Comparison of ENCODE assay signal across 27 cellular contexts in genomic region chr12:125493704-125494308, GRCh38.
A peak's percentile ranks its signal among the peaks of the same experiment; 100 is the strongest.
DNase-seq lines count a peak whose midpoint lies in the region; ATAC-seq, FAIRE-seq and TF ChIP-seq lines count a peak whose summit lies in the region.
"Had no signal": no experiment of that assay in that cellular context is flagged by ENCODE, and none has a peak within 500 bp of the region (broad histone marks: within the 10 kb centered on the region; RNA-seq: fewer than 3 reads in every experiment).

No MANE protein-coding gene starts in this region.

- no peaks in the 10 kb centered on the region for H3K36me3 ChIP-seq in GM12878 (ENCODE audit: control insufficient read depth in 2 of 2, insufficient read depth in 2 of 2, low read length in 1 of 2)
- no peaks in the 10 kb centered on the region for H3K36me3 ChIP-seq in H1 (ENCODE audit: control insufficient read depth in 2 of 4, insufficient read depth in 4 of 4, low read length in 3 of 4)
- H3K36me3 ChIP-seq in trophoblast cell (ENCODE audit: control insufficient read depth in 1 of 2, insufficient read depth in 2 of 2, low read length in 2 of 2), result no peaks in the 10 kb centered on the region
- H3K36me3 ChIP-seq: BE2C, BLaER1 had no signal

- H3K27me3 ChIP-seq in GM12878 (replicated peaks in 1 of 2; ENCODE audit: control insufficient read depth in 2 of 2, insufficient read depth in 2 of 2, low read length in 1 of 2) (no peaks in the 10 kb centered on the region), H1 (replicated peaks in 1 of 4; ENCODE audit: control insufficient read depth in 3 of 4, extremely low read depth in 1 of 4, insufficient read depth in 3 of 4, low read length in 3 of 4) (no peaks in the 10 kb centered on the region), trophoblast cell (ENCODE audit: insufficient read depth, low read length) (no peaks in the 10 kb centered on the region)
- H3K27me3 ChIP-seq: BE2C, BLaER1 had no signal

- POLR2A ChIA-PET in WTC11 (lab: Charles Lee), result no interaction called here
- POLR2A ChIA-PET in GM12878 (lab: Charles Lee), result no interaction called here
- POLR2A ChIA-PET in H1 (lab: Charles Lee; ENCODE audit: partially characterized antibody), result no interaction called here

- H3K18ac ChIP-seq in H1 (ENCODE audit: extremely low read depth, low read length), result no peak overlapping the region
- no peak overlapping the region for H3K18ac ChIP-seq in trophoblast cell (ENCODE audit: low read length)

- no peak overlapping the region for H3K4ac ChIP-seq in H1 (replicated peaks; ENCODE audit: insufficient read length, low read depth, low read length)
- H3K4ac ChIP-seq in trophoblast cell (ENCODE audit: low read depth, low read length), result no peak overlapping the region

- peaks cover 2% of the 10 kb centered on the region; the same call in 1 of the 2 replicates for H3K36me3 Mint-ChIP-seq in WTC11
- H3K36me3 Mint-ChIP-seq in activated T-cell treated with anti-CD3 and anti-CD28 coated beads, Interleukin-2, amount 50 U/mL, for 72 hours (ENCODE audit: insufficient read depth in 2 of 2), result peaks cover 0 to 2% of the 10 kb centered on the region in 2 donors
- H3K36me3 Mint-ChIP-seq: CD14-positive monocyte; CD4-positive, alpha-beta memory T cell; CD4-positive, CD25-positive, alpha-beta regulatory T cell; CD8-positive, alpha-beta memory T cell had no signal

- TF ChIP-seq CTCF in WTC11 (IDR thresholded peaks at IDR 0.05) (no peak), GM12878 (IDR thresholded peaks at IDR 0.05 in 2 of 3, conservative IDR thresholded peaks at IDR 0.05 in 1 of 3; ENCODE audit: control insufficient read depth in 2 of 3, extremely low read depth in 1 of 3, insufficient read depth in 1 of 3, low read depth in 3 of 3, low read length in 3 of 3) (no peak), H1 (IDR thresholded peaks at IDR 0.05; ENCODE audit: control extremely low read depth in 1 of 3, insufficient read depth in 1 of 3, low read depth in 1 of 3, low read length in 3 of 3) (no peak)

- H3K4me1 ChIP-seq in GM12878 (ENCODE audit: control insufficient read depth, insufficient read depth, low read length), result no peaks in the 10 kb centered on the region
- H3K4me1 ChIP-seq in H1 (replicated peaks in 1 of 4; ENCODE audit: control insufficient read depth in 3 of 4, insufficient read depth in 4 of 4, low read length in 3 of 4), result peaks cover 0 to 4% (median 2%) of the 10 kb centered on the region in 4 experiments; a peak in 2 of 7 replicates
- peaks cover 0 to 5% of the 10 kb centered on the region in 2 experiments for H3K4me1 ChIP-seq in trophoblast cell (ENCODE audit: control insufficient read depth in 1 of 2, insufficient read depth in 2 of 2, low read length in 2 of 2)
- H3K4me1 ChIP-seq: BE2C, BLaER1 had no signal

- H4K20me1 ChIP-seq in GM12878 (ENCODE audit: control insufficient read depth, insufficient read depth), result no peaks in the 10 kb centered on the region
- peaks cover 1 to 2% of the 10 kb centered on the region in 2 experiments for H4K20me1 ChIP-seq in H1 (replicated peaks in 1 of 2; ENCODE audit: control insufficient read depth in 1 of 2, insufficient read depth in 2 of 2, low read length in 2 of 2)
- H4K20me1 ChIP-seq: BLaER1 had no signal

- no peak for TF ChIP-seq RAD21 in GM12878 (IDR thresholded peaks at IDR 0.05; ENCODE audit: insufficient read depth, low read depth, low read length)
- TF ChIP-seq RAD21 in H1 (IDR thresholded peaks at IDR 0.05 in 1 of 2, conservative IDR thresholded peaks at IDR 0.05 in 1 of 2; ENCODE audit: low read depth in 2 of 2, low read length in 2 of 2), result no peak

- DNase-seq in WTC11 (ENCODE audit: low spot score) (no peak), GM12878 (ENCODE audit: low read depth, low spot score) (no peak), H1 (ENCODE audit: low read depth in 1 of 2, low spot score in 2 of 2) (no peak), trophoblast cell (no peak), SHP77 treated with DMSO at 0.1 percent for 48 hours (lab: John Stamatoyannopoulos, UW) (no peak), NCI-H2029 treated with DMSO at 0.1 percent for 48 hours (lab: John Stamatoyannopoulos, UW) (no peak)
- DNase-seq in activated T-cell treated with anti-CD3 and anti-CD28 coated beads, Interleukin-2, amount 50 U/mL, for 72 hours, result no peak
- DNase-seq: 8988T; ACHN; BE2C; C1 segment of cervical spinal cord; CD4-positive, alpha-beta memory T cell; CD4-positive, CD25-positive, alpha-beta regulatory T cell; CD8-positive, alpha-beta memory T cell; COR-L47; DMS 273 treated with DMSO at 0.1 percent for 48 hours; DMS153; DMS53; DMS79; DND-41; EL; GDM1 had no signal

- H4K91ac ChIP-seq in H1 (replicated peaks; ENCODE audit: insufficient read length, low read length) (no peak overlapping the region), trophoblast cell (ENCODE audit: low read depth, low read length) (no peak overlapping the region)

- H3K23ac ChIP-seq in H1 (ENCODE audit: insufficient read length) (no peak overlapping the region), trophoblast cell (ENCODE audit: low read length) (no peak overlapping the region)

- H3K9me3 ChIP-seq in GM12878 (replicated peaks; ENCODE audit: control insufficient read depth, insufficient read depth, low read length) (no peaks in the 10 kb centered on the region), H1 (ENCODE audit: insufficient read depth in 2 of 2, low read depth in 1 of 2, low read length in 1 of 2) (no peaks in the 10 kb centered on the region), trophoblast cell (ENCODE audit: insufficient read depth, low read depth, low read length) (no peaks in the 10 kb centered on the region)
- H3K9me3 ChIP-seq: BE2C, BLaER1 had no signal

- no peak overlapping the region for H3K9ac ChIP-seq in GM12878 (ENCODE audit: control insufficient read depth, insufficient read depth, low read length)
- H3K9ac ChIP-seq in H1 (replicated peaks in 1 of 4; ENCODE audit: extremely low read depth in 1 of 4, low read depth in 3 of 4, low read length in 3 of 4), result no peak overlapping the region
- H3K9ac ChIP-seq in trophoblast cell (ENCODE audit: low read length), result no peak overlapping the region
- H3K9ac ChIP-seq: BLaER1 had no signal

- H4K5ac ChIP-seq in H1 (ENCODE audit: insufficient read length, low read depth, low read length), result no peak overlapping the region

- H3K4me2 ChIP-seq in GM12878 (ENCODE audit: control insufficient read depth, insufficient read depth), result no peak overlapping the region
- H3K4me2 ChIP-seq in H1 (ENCODE audit: insufficient read depth in 1 of 2, low read depth in 2 of 2, low read length in 2 of 2), result no peak overlapping the region
- H3K4me2 ChIP-seq in trophoblast cell (ENCODE audit: low read length), result no peak overlapping the region
- H3K4me2 ChIP-seq: BLaER1 had no signal

- no peak overlapping the region for H3K27ac Mint-ChIP-seq in WTC11
- H3K27ac Mint-ChIP-seq in activated T-cell treated with anti-CD3 and anti-CD28 coated beads, Interleukin-2, amount 50 U/mL, for 72 hours, result no peak overlapping the region
- H3K27ac Mint-ChIP-seq: CD4-positive, alpha-beta memory T cell; CD4-positive, CD25-positive, alpha-beta regulatory T cell; CD8-positive, alpha-beta memory T cell had no signal

- peaks cover 2% of the 10 kb centered on the region; the same call in 1 of the 2 replicates for H3K27me3 Mint-ChIP-seq in WTC11 (ENCODE audit: low read depth)
- H3K27me3 Mint-ChIP-seq in activated T-cell treated with anti-CD3 and anti-CD28 coated beads, Interleukin-2, amount 50 U/mL, for 72 hours (ENCODE audit: low read depth), result no peaks in the 10 kb centered on the region
- H3K27me3 Mint-ChIP-seq: CD4-positive, alpha-beta memory T cell; CD4-positive, CD25-positive, alpha-beta regulatory T cell; CD8-positive, alpha-beta memory T cell had no signal

- H3K56ac ChIP-seq in H1 (replicated peaks; ENCODE audit: insufficient read length, low read depth, low read length), result no peak overlapping the region

- H3K23me2 ChIP-seq in H1 (ENCODE audit: low read depth, low read length), result no peaks in the 10 kb centered on the region

- H2BK5ac ChIP-seq in H1 (ENCODE audit: low read depth, low read length), result no peak overlapping the region; the same call in 1 of the 2 replicates
- no peak overlapping the region for H2BK5ac ChIP-seq in trophoblast cell (ENCODE audit: low read depth, low read length, poor library complexity)

- H2BK120ac ChIP-seq in H1 (replicated peaks; ENCODE audit: low read depth, low read length) (no peak overlapping the region), trophoblast cell (ENCODE audit: insufficient read depth, low read length, poor library complexity) (no peak overlapping the region)

- H3K79me1 ChIP-seq in H1 (ENCODE audit: low read depth, low read length) (no peaks in the 10 kb centered on the region), trophoblast cell (ENCODE audit: low read length) (no peaks in the 10 kb centered on the region)

- H2AK5ac ChIP-seq in H1 (ENCODE audit: low read depth, low read length) (no peak overlapping the region), trophoblast cell (ENCODE audit: low read length) (no peak overlapping the region)

- no peak overlapping the region; the same call in 1 of the 2 replicates for H4K8ac ChIP-seq in H1 (ENCODE audit: extremely low read depth, insufficient read depth, low read length)
- no peak overlapping the region for H4K8ac ChIP-seq in trophoblast cell (ENCODE audit: low read depth, low read length)

- ATAC-seq in WTC11 (no peak), GM12878 (no peak)
- ATAC-seq in activated T-cell treated with anti-CD3 and anti-CD28 coated beads, Interleukin-2, amount 50 U/mL, for 72 hours (replicated peaks in 1 of 2), result no peak

- peaks cover 27% of the 10 kb centered on the region for H3K4me1 Mint-ChIP-seq in WTC11
- H3K4me1 Mint-ChIP-seq in activated T-cell treated with anti-CD3 and anti-CD28 coated beads, Interleukin-2, amount 50 U/mL, for 72 hours (ENCODE audit: low read depth), result no peaks in the 10 kb centered on the region
- H3K4me1 Mint-ChIP-seq: CD14-positive monocyte; CD4-positive, alpha-beta memory T cell; CD4-positive, CD25-positive, alpha-beta regulatory T cell; CD8-positive, alpha-beta memory T cell had no signal

- in situ Hi-C loops in GM12878 (cut with MboI), result no loop called here

- H3K27ac ChIP-seq in GM12878 (ENCODE audit: control insufficient read depth, insufficient read depth) (no peak overlapping the region), H1 (ENCODE audit: low read depth, low read length) (no peak overlapping the region), trophoblast cell (ENCODE audit: low read depth, low read length) (no peak overlapping the region)
- H3K27ac ChIP-seq: BLaER1 had no signal

- no peak overlapping the region for H2BK15ac ChIP-seq in H1 (ENCODE audit: low read length)

- TF ChIP-seq EP300 in GM12878 (IDR thresholded peaks at IDR 0.05; ENCODE audit: borderline replicate concordance in 1 of 2, control insufficient read depth in 1 of 2, low read depth in 2 of 2, low read length in 2 of 2) (no peak), H1 (IDR thresholded peaks at IDR 0.05; ENCODE audit: borderline replicate concordance in 1 of 2, low read depth in 2 of 2, low read length in 2 of 2) (no peak)

- RAD21 ChIA-PET in GM12878 (lab: Charles Lee; ENCODE audit: unreplicated experiment), result no interaction called here

- no TSS peak for BruUV-seq in GM12878 (replicated peaks; lab: Mats Ljungman, UMichigan)

- H3K4me3 ChIP-seq in GM12878 (no peak overlapping the region), H1 (ENCODE audit: extremely low read depth in 1 of 4, insufficient read depth in 2 of 4, low read depth in 3 of 4, low read length in 4 of 4) (no peak overlapping the region), trophoblast cell (ENCODE audit: low read depth, low read length) (peak overlapping the region; percentile 10)
- H3K4me3 ChIP-seq: BLaER1 had no signal

- H2AFZ ChIP-seq in GM12878 (ENCODE audit: control insufficient read depth, low read depth, low read length) (no peak overlapping the region), H1 (ENCODE audit: low read length) (no peak overlapping the region), trophoblast cell (ENCODE audit: insufficient read depth, low read length, poor library complexity) (no peak overlapping the region)

- no peak overlapping the region for H4K12ac ChIP-seq in trophoblast cell (ENCODE audit: low read depth, low read length)

- H3K79me2 ChIP-seq in GM12878 (ENCODE audit: control insufficient read depth, insufficient read depth, low read length), result no peaks in the 10 kb centered on the region
- H3K79me2 ChIP-seq in H1 (ENCODE audit: control insufficient read depth in 1 of 2, insufficient read depth in 2 of 2, low read length in 2 of 2), result no peaks in the 10 kb centered on the region
- no peaks in the 10 kb centered on the region for H3K79me2 ChIP-seq in trophoblast cell (ENCODE audit: control insufficient read depth, insufficient read depth, low read length, poor library complexity)

- SMC1A ChIA-PET in GM12878 (lab: Charles Lee; ENCODE audit: uncharacterized antibody, unreplicated experiment), result no interaction called here

- TF ChIP-seq POLR2A in GM12878 (IDR thresholded peaks at IDR 0.05; ENCODE audit: low read depth, low read length), result no peak
- TF ChIP-seq POLR2A in H1 (IDR thresholded peaks at IDR 0.05; ENCODE audit: control extremely low read depth in 1 of 2, low read depth in 2 of 2, low read length in 2 of 2), result no peak

- FAIRE-seq in GM12878 (lab: Jason Lieb, UNC), result no peak
- FAIRE-seq in H1 (lab: Jason Lieb, UNC), result no peak
- FAIRE-seq: A204.1, GM12891, GM19239 had no signal

- H3K4me3 Mint-ChIP-seq in WTC11, result no peak overlapping the region
- no peak overlapping the region for H3K4me3 Mint-ChIP-seq in activated T-cell treated with anti-CD3 and anti-CD28 coated beads, Interleukin-2, amount 50 U/mL, for 72 hours
- H3K4me3 Mint-ChIP-seq: CD14-positive monocyte; CD4-positive, alpha-beta memory T cell; CD4-positive, CD25-positive, alpha-beta regulatory T cell; CD8-positive, alpha-beta memory T cell had no signal

- 43% methylated on average over 3 of the region's 14 CpGs for WGBS in GM12878 (ENCODE audit: insufficient coverage, insufficient replicate concordance, low lambda C conversion rate, missing lambda C conversion rate)
- 87% methylated on average over 5 of the region's 14 CpGs; no CpG with 5 or more reads in 1 of the 2 experiments for WGBS in H1 (ENCODE audit: extremely low coverage in 1 of 2, insufficient coverage in 1 of 2, insufficient read length in 1 of 2, insufficient replicate concordance in 2 of 2, low coverage in 1 of 2, low lambda C conversion rate in 2 of 2, missing lambda C conversion rate in 1 of 2), 2 experiments
- WGBS in trophoblast cell (ENCODE audit: extremely low coverage, insufficient coverage, insufficient read length), result no CpG with 5 or more reads among the region's 14 CpGs

- 0 out of 2 replicates have a peak overlapping the region, but pooled peaks have one; percentile 9 for H2BK12ac ChIP-seq in H1 (ENCODE audit: low read depth, low read length)
- no peak overlapping the region for H2BK12ac ChIP-seq in trophoblast cell (ENCODE audit: low read length)

- CTCF ChIA-PET in WTC11 (lab: Charles Lee), result no interaction called here
- CTCF ChIA-PET in GM12878 (lab: Yijun Ruan, JAX), result no interaction called here
- CTCF ChIA-PET in H1 (lab: Charles Lee; ENCODE audit: partially characterized antibody), result no interaction called here

- H3K14ac ChIP-seq in H1 (ENCODE audit: insufficient read length) (no peak overlapping the region), trophoblast cell (ENCODE audit: low read length) (no peak overlapping the region)

- peaks cover 5% of the 10 kb centered on the region for H3K9me3 Mint-ChIP-seq in WTC11
- H3K9me3 Mint-ChIP-seq in activated T-cell treated with anti-CD3 and anti-CD28 coated beads, Interleukin-2, amount 50 U/mL, for 72 hours, result peaks cover 2% of the 10 kb centered on the region in 2 donors

- intact Hi-C loops in GM12878 (cut with micrococcal nuclease; ENCODE audit: unreplicated experiment), result no loop called here

- no peak overlapping the region for H2BK20ac ChIP-seq in H1 (ENCODE audit: low read length)
